Comparison of ENCODE assay signal across 9 cellular contexts in genomic region chr2:56077352-56077915, GRCh38.
DNase-seq lines count a peak whose midpoint lies in the region; ATAC-seq and TF ChIP-seq lines count a peak whose summit lies in the region.
"Had no signal": no experiment of that assay in that cellular context is flagged by ENCODE, and none has a peak within 500 bp of the region (broad histone marks: within the 10 kb centered on the region; RNA-seq: fewer than 3 reads in every experiment).

No MANE protein-coding gene starts in this region.

- no peak for ATAC-seq in Panc1
- no peak for ATAC-seq in sciatic nerve
- no peak for ATAC-seq in naive thymus-derived CD4-positive, alpha-beta T cell
- ATAC-seq in GM21529 (IDR thresholded peaks at IDR 0.05; ENCODE audit: unreplicated experiment), result no peak

- H3K27me3 Mint-ChIP-seq in glutamatergic neuron (ENCODE audit: unreplicated experiment), result no peaks in the 10 kb centered on the region
- H3K27me3 Mint-ChIP-seq in naive thymus-derived CD4-positive, alpha-beta T cell, result peaks cover 0 to 5% (median 0%) of the 10 kb centered on the region in 5 donors
- H3K27me3 Mint-ChIP-seq: activated B cell treated with CpG ODN at 0.5 μM for 24 hours had no signal

- intact Hi-C loops in Panc1 (cut with micrococcal nuclease; ENCODE audit: unreplicated experiment) (loop anchor here (1.0 to 5.0 kb wide), 2 partner anchors 54 to 1440 kb away; no protein-coding TSS in a partner anchor), sciatic nerve (cut with DNase I) (no loop called here)
- intact Hi-C loops in naive thymus-derived CD4-positive, alpha-beta T cell (cut with micrococcal nuclease), result no loop called here

- H3K27me3 ChIP-seq in H7 (ENCODE audit: control insufficient read depth, insufficient read depth, low read length) (no peaks in the 10 kb centered on the region), Panc1 (ENCODE audit: control insufficient read depth, insufficient read depth, low read length) (no peaks in the 10 kb centered on the region)
- no peaks in the 10 kb centered on the region for H3K27me3 ChIP-seq in naive thymus-derived CD4-positive, alpha-beta T cell (ENCODE audit: control insufficient read depth in 2 of 2, insufficient read depth in 2 of 2, low read length in 2 of 2)

- H3K36me3 ChIP-seq in H7 (replicated peaks; ENCODE audit: control insufficient read depth, insufficient read depth, low read length), result no peaks in the 10 kb centered on the region
- no peaks in the 10 kb centered on the region for H3K36me3 ChIP-seq in Panc1 (ENCODE audit: control insufficient read depth, insufficient read depth, low read length)
- no peaks in the 10 kb centered on the region for H3K36me3 ChIP-seq in naive thymus-derived CD4-positive, alpha-beta T cell (ENCODE audit: control insufficient read depth in 2 of 3, insufficient read depth in 3 of 3, low read length in 3 of 3)

- peak; percentile 50 for TF ChIP-seq CTCF in AG09309 (IDR thresholded peaks at IDR 0.05; ENCODE audit: control insufficient read depth, insufficient read depth, low read depth, low read length, missing control alignments)
- TF ChIP-seq CTCF in Panc1 (IDR thresholded peaks at IDR 0.05), result peak; percentile 74
- TF ChIP-seq CTCF in glutamatergic neuron (IDR thresholded peaks at IDR 0.05; ENCODE audit: partially characterized antibody, unreplicated experiment), result peak; percentile 60

- no peaks in the 10 kb centered on the region for H3K4me1 ChIP-seq in Panc1 (ENCODE audit: control insufficient read depth, insufficient read depth, low read length)
- no peaks in the 10 kb centered on the region for H3K4me1 ChIP-seq in naive thymus-derived CD4-positive, alpha-beta T cell (ENCODE audit: control insufficient read depth in 2 of 2, insufficient read depth in 2 of 2, low read length in 2 of 2)

- DNase-seq in AG09309 (ENCODE audit: low read depth) (no peak), H7 (peak; percentile 51), Panc1 (ENCODE audit: low read depth, low spot score) (no peak), glutamatergic neuron (peak; percentile 47), GM19238 (ENCODE audit: insufficient read length, low spot score) (no peak), sciatic nerve (ENCODE audit: low spot score) (no peak)
- no peak for DNase-seq in naive thymus-derived CD4-positive, alpha-beta T cell
- DNase-seq: activated B cell treated with CpG ODN at 0.5 μM for 24 hours had no signal

- no peaks in the 10 kb centered on the region for H3K4me1 Mint-ChIP-seq in glutamatergic neuron (ENCODE audit: low read depth, unreplicated experiment)
- no peaks in the 10 kb centered on the region for H3K4me1 Mint-ChIP-seq in naive thymus-derived CD4-positive, alpha-beta T cell
- H3K4me1 Mint-ChIP-seq: activated B cell treated with CpG ODN at 0.5 μM for 24 hours had no signal

- no TSS peak for BruUV-seq in Panc1 (replicated peaks; lab: Mats Ljungman, UMichigan)

- no peak overlapping the region for H3K4me3 Mint-ChIP-seq in glutamatergic neuron (ENCODE audit: unreplicated experiment)
- H3K4me3 Mint-ChIP-seq in naive thymus-derived CD4-positive, alpha-beta T cell, result no peak overlapping the region
- H3K4me3 Mint-ChIP-seq: activated B cell treated with CpG ODN at 0.5 μM for 24 hours had no signal

- no peaks in the 10 kb centered on the region for H3K9me3 ChIP-seq in Panc1 (ENCODE audit: control insufficient read depth, insufficient read depth, low read depth, low read length)
- no peaks in the 10 kb centered on the region for H3K9me3 ChIP-seq in naive thymus-derived CD4-positive, alpha-beta T cell (ENCODE audit: control insufficient read depth in 2 of 3, low read length in 3 of 3)

- no peak overlapping the region for H3K27ac ChIP-seq in Panc1 (ENCODE audit: low read length)
- H3K27ac ChIP-seq in naive thymus-derived CD4-positive, alpha-beta T cell (ENCODE audit: low read depth, low read length), result no peak overlapping the region

- H3K4me3 ChIP-seq in AG09309 (ENCODE audit: control insufficient read depth, low read depth, low read length), result no peak overlapping the region
- no peak overlapping the region for H3K4me3 ChIP-seq in H7 (ENCODE audit: insufficient read depth, low read depth, low read length)
- H3K4me3 ChIP-seq in Panc1 (ENCODE audit: low read depth in 2 of 2, low read length in 2 of 2), result no peak overlapping the region
- H3K4me3 ChIP-seq in naive thymus-derived CD4-positive, alpha-beta T cell (ENCODE audit: low read length), result no peak overlapping the region

- POLR2A ChIA-PET in Panc1 (lab: Charles Lee), result no interaction called here
- POLR2A ChIA-PET in naive thymus-derived CD4-positive, alpha-beta T cell (lab: Charles Lee), result no interaction called here

- CTCF ChIA-PET in Panc1 (lab: Charles Lee), result interaction anchor here (1.6 kb wide), 1 partner anchor 53 kb away, joined by 4 read pairs; no protein-coding TSS in a partner anchor
- CTCF ChIA-PET in naive thymus-derived CD4-positive, alpha-beta T cell (lab: Charles Lee), result no interaction called here

- H3K9me3 Mint-ChIP-seq in glutamatergic neuron (ENCODE audit: unreplicated experiment), result no peaks in the 10 kb centered on the region
- peaks cover 0 to 19% (median 3%) of the 10 kb centered on the region in 11 donors for H3K9me3 Mint-ChIP-seq in naive thymus-derived CD4-positive, alpha-beta T cell

- in situ Hi-C loops in Panc1 (cut with HindIII; ENCODE audit: low pct_unique_long_range_greater_than_20kb, low sequenced_read_pairs), result no loop called here

- peaks cover 11% of the 10 kb centered on the region for H3K36me3 Mint-ChIP-seq in glutamatergic neuron (ENCODE audit: unreplicated experiment)
- H3K36me3 Mint-ChIP-seq in naive thymus-derived CD4-positive, alpha-beta T cell, result no peaks in the 10 kb centered on the region

- no peak overlapping the region for H3K27ac Mint-ChIP-seq in glutamatergic neuron (ENCODE audit: unreplicated experiment)
- H3K27ac Mint-ChIP-seq in naive thymus-derived CD4-positive, alpha-beta T cell, result no peak overlapping the region
- H3K27ac Mint-ChIP-seq: activated B cell treated with CpG ODN at 0.5 μM for 24 hours had no signal

Comparison
In these comparisons a context has a peak if more than half of its experiments do, and no peak if none do; other contexts are left out.
1. DNase-seq: peak in H7 (single experiment) and glutamatergic neuron (single experiment); none in AG09309 (single experiment), Panc1 (single experiment), GM19238 (single experiment), sciatic nerve (single experiment) and naive thymus-derived CD4-positive, alpha-beta T cell (0 of 9).
2. Peak in every context shown above with its lines, with median percentiles within 50 percentile points of each other: CTCF ChIP-seq.